In the genomic region with DNA sequence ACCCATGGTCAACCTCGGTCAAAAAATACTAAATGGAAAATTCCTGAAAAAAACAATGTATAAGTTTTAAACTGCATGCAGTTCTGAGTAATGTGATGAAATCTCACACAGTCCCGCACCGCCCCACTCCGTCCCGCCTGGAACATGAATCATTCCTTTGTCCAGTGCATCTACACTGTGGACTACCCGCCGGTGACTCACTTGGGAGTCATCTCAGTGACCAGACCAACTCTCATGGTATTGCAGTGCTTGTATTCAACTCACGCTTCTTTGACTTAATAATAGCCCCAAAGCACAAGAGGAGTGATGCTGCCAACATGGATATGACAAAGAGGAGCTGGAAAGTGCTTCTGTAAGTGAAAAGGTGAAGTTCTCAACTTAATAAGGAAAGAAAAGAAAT, we compare ENCODE assay signal across 9 cellular contexts. TPM values are rescaled to one million over a fixed set of nuclear protein-coding genes. Genes with fewer than 3 reads are reported as not detected.
A peak's percentile ranks its signal among the peaks of the same experiment; 100 is the strongest.
DNase-seq lines count a peak whose midpoint lies in the region; ATAC-seq and TF ChIP-seq lines count a peak whose summit lies in the region.
"Had no signal": no experiment of that assay in that cellular context is flagged by ENCODE, and none has a peak within 500 bp of the region (broad histone marks: within the 10 kb centered on the region; RNA-seq: fewer than 3 reads in every experiment).

No MANE protein-coding gene starts in this region.

- no peak overlapping the region for H3K27ac ChIP-seq in spleen

- no peak for TF ChIP-seq POLR2A in spleen (IDR thresholded peaks at IDR 0.05)

- no peaks in the 10 kb centered on the region for H3K36me3 Mint-ChIP-seq in activated T-helper 2 cell treated with anti-CD3 and anti-CD28 coated beads, Interferon-gamma antibody, Interleukin-2, Interleukin-4, amounts not matched to agents 10 μg/mL and 5 μg/mL and 100 μg/mL, durations not matched to agents 14 hours and 24 hours and 36 hours (ENCODE audit: low read depth)
- H3K36me3 Mint-ChIP-seq: activated naive CD8-positive, alpha-beta T cell treated with anti-CD3 and anti-CD28 coated beads, Interleukin-2, amount 10 ng/mL, durations not matched to agents 7 days and 5 days had no signal

- no peaks in the 10 kb centered on the region for H3K4me1 ChIP-seq in spleen

- no peaks in the 10 kb centered on the region for H3K27me3 ChIP-seq in spleen (replicated peaks in 1 of 7)

- DNase-seq in H4 (ENCODE audit: low spot score) (peak; percentile 97), left ventricle myocardium superior (peak; percentile 70), skeletal muscle cell (ENCODE audit: low read depth) (peak; percentile 99), NCI-H2081 treated with DMSO at 0.1 percent for 48 hours (lab: John Stamatoyannopoulos, UW) (no peak), spleen (no peak)
- no peak for DNase-seq in activated T-helper 2 cell treated with anti-CD3 and anti-CD28 coated beads, Interferon-gamma antibody, Interleukin-2, Interleukin-4, amounts not matched to agents 10 μg/mL and 5 μg/mL and 100 μg/mL, durations not matched to agents 14 hours and 24 hours and 36 hours (ENCODE audit: low spot score)
- DNase-seq: activated naive CD8-positive, alpha-beta T cell treated with anti-CD3 and anti-CD28 coated beads, Interleukin-2, amount 10 ng/mL, durations not matched to agents 7 days and 5 days had no signal

- H3K9me3 Mint-ChIP-seq in activated T-helper 2 cell treated with anti-CD3 and anti-CD28 coated beads, Interferon-gamma antibody, Interleukin-2, Interleukin-4, amounts not matched to agents 10 μg/mL and 5 μg/mL and 100 μg/mL, durations not matched to agents 14 hours and 24 hours and 36 hours: no peaks in the 10 kb centered on the region
- H3K9me3 Mint-ChIP-seq: activated naive CD8-positive, alpha-beta T cell treated with anti-CD3 and anti-CD28 coated beads, Interleukin-2, amount 10 ng/mL, durations not matched to agents 7 days and 5 days had no signal

- H3K27ac Mint-ChIP-seq in activated T-helper 2 cell treated with anti-CD3 and anti-CD28 coated beads, Interferon-gamma antibody, Interleukin-2, Interleukin-4, amounts not matched to agents 10 μg/mL and 5 μg/mL and 100 μg/mL, durations not matched to agents 14 hours and 24 hours and 36 hours: no peak overlapping the region
- H3K27ac Mint-ChIP-seq: activated naive CD8-positive, alpha-beta T cell treated with anti-CD3 and anti-CD28 coated beads, Interleukin-2, amount 10 ng/mL, durations not matched to agents 7 days and 5 days had no signal

- H3K4me3 ChIP-seq in WI38 (ENCODE audit: low read depth, low read length) (peak overlapping the region; percentile 20; the same call in 1 of the 2 replicates), skeletal muscle cell (ENCODE audit: low read depth, low read length) (no peak overlapping the region), spleen (no peak overlapping the region)

- 88 to 94% (median 89%) methylated on average over 8 of the region's 8 CpGs for WGBS in spleen, 5 donors

- intact Hi-C loops in left ventricle myocardium superior (cut with micrococcal nuclease) (no loop called here), spleen (cut with DNase I; ENCODE audit: low total_unique reads) (no loop called here)
- intact Hi-C loops in activated T-helper 2 cell treated with anti-CD3 and anti-CD28 coated beads, Interferon-gamma antibody, Interleukin-2, Interleukin-4, amounts not matched to agents 10 μg/mL and 5 μg/mL and 100 μg/mL, durations not matched to agents 14 hours and 24 hours and 36 hours (cut with micrococcal nuclease): no loop called here

- H3K27me3 Mint-ChIP-seq in activated T-helper 2 cell treated with anti-CD3 and anti-CD28 coated beads, Interferon-gamma antibody, Interleukin-2, Interleukin-4, amounts not matched to agents 10 μg/mL and 5 μg/mL and 100 μg/mL, durations not matched to agents 14 hours and 24 hours and 36 hours (ENCODE audit: low read depth): peaks cover 1% of the 10 kb centered on the region
- H3K27me3 Mint-ChIP-seq: activated naive CD8-positive, alpha-beta T cell treated with anti-CD3 and anti-CD28 coated beads, Interleukin-2, amount 10 ng/mL, durations not matched to agents 7 days and 5 days had no signal

- no peak overlapping the region for H3K4me3 Mint-ChIP-seq in activated T-helper 2 cell treated with anti-CD3 and anti-CD28 coated beads, Interferon-gamma antibody, Interleukin-2, Interleukin-4, amounts not matched to agents 10 μg/mL and 5 μg/mL and 100 μg/mL, durations not matched to agents 14 hours and 24 hours and 36 hours (ENCODE audit: low read depth)
- H3K4me3 Mint-ChIP-seq: activated naive CD8-positive, alpha-beta T cell treated with anti-CD3 and anti-CD28 coated beads, Interleukin-2, amount 10 ng/mL, durations not matched to agents 7 days and 5 days had no signal

- TF ChIP-seq CTCF in WI38 (IDR thresholded peaks at IDR 0.05; ENCODE audit: low read depth, low read length) (no peak), spleen (IDR thresholded peaks at IDR 0.05 in 8 of 11, conservative IDR thresholded peaks at IDR 0.05 in 3 of 11) (no peak)

- peaks cover 0 to 6% (median under 1%) of the 10 kb centered on the region in 8 donors for H3K9me3 ChIP-seq in spleen

- ATAC-seq in left ventricle myocardium superior (peak; percentile 97), GM21526 (IDR thresholded peaks at IDR 0.05; ENCODE audit: low FRiP score, unreplicated experiment) (no peak)

- H3K36me3 ChIP-seq in spleen: no peaks in the 10 kb centered on the region

- H3K4me1 Mint-ChIP-seq in activated T-helper 2 cell treated with anti-CD3 and anti-CD28 coated beads, Interferon-gamma antibody, Interleukin-2, Interleukin-4, amounts not matched to agents 10 μg/mL and 5 μg/mL and 100 μg/mL, durations not matched to agents 14 hours and 24 hours and 36 hours (ENCODE audit: low read depth): no peaks in the 10 kb centered on the region
- H3K4me1 Mint-ChIP-seq: activated naive CD8-positive, alpha-beta T cell treated with anti-CD3 and anti-CD28 coated beads, Interleukin-2, amount 10 ng/mL, durations not matched to agents 7 days and 5 days had no signal

RNA-seq across cellular contexts. Expression of gene ARHGAP32, which starts 48.8 kb away (rescaled TPM):
- total RNA-seq in H4 (2014; rRNA removed; shearing (Covaris generic)): 4.8 and 5.1 TPM in 2 replicates
- 5.3 TPM for total RNA-seq in left ventricle myocardium superior
- 4.6 and 6.1 TPM in 2 replicates for total RNA-seq in activated T-helper 2 cell treated with anti-CD3 and anti-CD28 coated beads, Interferon-gamma antibody, Interleukin-2, Interleukin-4, amounts not matched to agents 10 μg/mL and 5 μg/mL and 100 μg/mL, durations not matched to agents 14 hours and 24 hours and 36 hours
- 10 to 100 TPM in 5 of 7 donors, 1 to 10 TPM in 2; 9.3 to 17.0 (median 13.1) TPM for total RNA-seq in spleen
- polyA plus RNA-seq in spleen: 1 to 10 TPM in 1 of 3 donors, under 1 TPM in 2; 0.53 to 1.2 (median 0.57) TPM

Comparison
In these comparisons a context has a peak if more than half of its experiments do, and no peak if none do; other contexts are left out.
1. DNase-seq: peak in H4 (single experiment), left ventricle myocardium superior (single experiment) and skeletal muscle cell (single experiment); none in NCI-H2081 treated with DMSO at 0.1 percent for 48 hours (single experiment), activated T-helper 2 cell treated with anti-CD3 and anti-CD28 coated beads, Interferon-gamma antibody, Interleukin-2, Interleukin-4, amounts not matched to agents 10 μg/mL and 5 μg/mL and 100 μg/mL, durations not matched to agents 14 hours and 24 hours and 36 hours (single experiment) and spleen (single experiment).